ENCODE assay signal across 17 cellular contexts in genomic region chr1:181296180-181296579, GRCh38.
"Had no signal": no experiment of that assay in that cellular context is flagged by ENCODE, and none has a peak within 500 bp of the region (broad histone marks: within the 10 kb centered on the region; RNA-seq: fewer than 3 reads in every experiment).

No MANE protein-coding gene starts in this region.

- ATAC-seq: left ventricle myocardium superior; lower lobe of right lung; naive thymus-derived CD8-positive, alpha-beta T cell had no signal

- DNase-seq: cortex of kidney; hypothalamus; immature natural killer cell; islet precursor cell; kidney glomerular epithelial cell; left ventricle myocardium superior; lower lobe of right lung; naive thymus-derived CD8-positive, alpha-beta T cell; nephron progenitor cell; nucleus accumbens; sigmoid colon; stimulated activated CD4-positive, alpha-beta T cell treated with anti-CD3 and anti-CD28 coated beads, Interleukin-2, amount 100 ng/mL, for 24 hours; stimulated activated CD4-positive, alpha-beta T cell treated with anti-CD3 and anti-CD28 coated beads, Interleukin-4, amount 100 ng/mL, for 24 hours; stimulated activated naive CD4-positive, alpha-beta T cell treated with Interleukin-2 at 50 U/mL for 16 hours; stomach; thyroid gland; trophoblast cell had no signal
